8 cellular contexts compared by ENCODE assay signal in genomic region chr6:3751730-3752537, GRCh38. TPM values are rescaled to one million over a fixed set of nuclear protein-coding genes. Genes with fewer than 3 reads are reported as not detected.
DNase-seq lines count a peak whose midpoint lies in the region; ATAC-seq and TF ChIP-seq lines count a peak whose summit lies in the region.

No MANE protein-coding gene starts in this region.

- POLR2A ChIA-PET in AG04449 (lab: Yijun Ruan, JAX), result interaction anchor here (0.6 to 1.6 kb wide), 10 partner anchors 9 to 160 kb away, joined by 3 to 7 read pairs (median 4); partner anchors contain the start of gene FAM50B
- POLR2A ChIA-PET in naive thymus-derived CD4-positive, alpha-beta T cell (lab: Charles Lee), result no interaction called here

- DNase-seq in AG04449 (ENCODE audit: low read depth, low spot score) (no peak), NOMO-1 treated with DMSO at 0.1 percent for 48 hours (lab: John Stamatoyannopoulos, UW; ENCODE audit: unreplicated experiment) (peak; percentile 44), fibroblast of lung (ENCODE audit: low read depth in 2 of 2) (peak; percentile 89 to 93)
- peak; percentile 54 for DNase-seq in activated T-helper 2 cell treated with anti-CD3 and anti-CD28 coated beads, Interferon-gamma antibody, Interleukin-2, Interleukin-4, amounts not matched to agents 10 μg/mL and 5 μg/mL and 100 μg/mL, durations not matched to agents 14 hours and 24 hours and 36 hours (ENCODE audit: low spot score)
- DNase-seq in naive thymus-derived CD4-positive, alpha-beta T cell, result peak; percentile 11 to 72 (median 38)
- peak; percentile 72 for DNase-seq in stimulated activated naive CD4-positive, alpha-beta T cell treated with Interleukin-2 at 50 U/mL for 16 hours (lab: John Stamatoyannopoulos, UW)

- H3K4me1 Mint-ChIP-seq in activated T-helper 2 cell treated with anti-CD3 and anti-CD28 coated beads, Interferon-gamma antibody, Interleukin-2, Interleukin-4, amounts not matched to agents 10 μg/mL and 5 μg/mL and 100 μg/mL, durations not matched to agents 14 hours and 24 hours and 36 hours (ENCODE audit: low read depth), result peaks cover 2% of the 10 kb centered on the region
- peaks cover 0 to 6% (median 4%) of the 10 kb centered on the region in 7 donors for H3K4me1 Mint-ChIP-seq in naive thymus-derived CD4-positive, alpha-beta T cell

- H3K27me3 Mint-ChIP-seq in activated T-helper 2 cell treated with anti-CD3 and anti-CD28 coated beads, Interferon-gamma antibody, Interleukin-2, Interleukin-4, amounts not matched to agents 10 μg/mL and 5 μg/mL and 100 μg/mL, durations not matched to agents 14 hours and 24 hours and 36 hours (ENCODE audit: low read depth), result peaks cover 66% of the 10 kb centered on the region
- H3K27me3 Mint-ChIP-seq in naive thymus-derived CD4-positive, alpha-beta T cell, result peaks cover 36 to 72% (median 40%) of the 10 kb centered on the region in 5 donors

- no peak overlapping the region for H3K27ac Mint-ChIP-seq in activated T-helper 2 cell treated with anti-CD3 and anti-CD28 coated beads, Interferon-gamma antibody, Interleukin-2, Interleukin-4, amounts not matched to agents 10 μg/mL and 5 μg/mL and 100 μg/mL, durations not matched to agents 14 hours and 24 hours and 36 hours
- H3K27ac Mint-ChIP-seq in naive thymus-derived CD4-positive, alpha-beta T cell, result no peak overlapping the region

- peaks cover 44% of the 10 kb centered on the region for H3K79me2 ChIP-seq in fibroblast of lung (ENCODE audit: control insufficient read depth, insufficient read depth, low read length)

- TF ChIP-seq CTCF in AG04449 (IDR thresholded peaks at IDR 0.05; ENCODE audit: insufficient read depth, low read length, missing control alignments) (peak; percentile 53), fibroblast of lung (conservative IDR thresholded peaks at IDR 0.05 in 1 of 2, IDR thresholded peaks at IDR 0.05 in 1 of 2; ENCODE audit: low read depth in 1 of 2, low read length in 2 of 2) (peak; percentile 28 to 34)

- H3K27me3 ChIP-seq in fibroblast of lung (ENCODE audit: control insufficient read depth, insufficient read depth, low read length), result no peaks in the 10 kb centered on the region
- H3K27me3 ChIP-seq in naive thymus-derived CD4-positive, alpha-beta T cell (ENCODE audit: control insufficient read depth in 2 of 2, insufficient read depth in 2 of 2, low read length in 2 of 2), result peaks cover 7 to 9% of the 10 kb centered on the region in 2 donors

- peak overlapping the region; percentile 46 for H3K4me3 Mint-ChIP-seq in activated T-helper 2 cell treated with anti-CD3 and anti-CD28 coated beads, Interferon-gamma antibody, Interleukin-2, Interleukin-4, amounts not matched to agents 10 μg/mL and 5 μg/mL and 100 μg/mL, durations not matched to agents 14 hours and 24 hours and 36 hours (ENCODE audit: low read depth)
- H3K4me3 Mint-ChIP-seq in naive thymus-derived CD4-positive, alpha-beta T cell, result peak overlapping the region in 9 of 10 donors; percentile 35 to 82 (median 53)

- peak overlapping the region; percentile 87 for H3K4me2 ChIP-seq in fibroblast of lung (ENCODE audit: extremely low read depth, insufficient read depth, low read length)

- peak overlapping the region; percentile 47 for H2AFZ ChIP-seq in fibroblast of lung (ENCODE audit: low read length)

- CTCF ChIA-PET in AG04449 (lab: Yijun Ruan, JAX), result interaction anchor here (0.9 to 1.6 kb wide), 6 partner anchors 11 to 257 kb away, joined by 3 to 12 read pairs (median 3); partner anchors contain the start of gene FAM50B
- CTCF ChIA-PET in naive thymus-derived CD4-positive, alpha-beta T cell (lab: Charles Lee), result no interaction called here

- no peaks in the 10 kb centered on the region for H4K20me1 ChIP-seq in fibroblast of lung (ENCODE audit: control insufficient read depth, extremely low read depth, insufficient read depth, low read length)

- no peaks in the 10 kb centered on the region for H3K36me3 ChIP-seq in fibroblast of lung (ENCODE audit: control insufficient read depth, insufficient read depth, low read length)
- no peaks in the 10 kb centered on the region for H3K36me3 ChIP-seq in naive thymus-derived CD4-positive, alpha-beta T cell (ENCODE audit: control insufficient read depth in 2 of 3, insufficient read depth in 3 of 3, low read length in 3 of 3)

- peak overlapping the region; percentile 91 for H3K27ac ChIP-seq in fibroblast of lung (ENCODE audit: insufficient read depth, low read length)
- H3K27ac ChIP-seq in naive thymus-derived CD4-positive, alpha-beta T cell (ENCODE audit: low read depth, low read length), result no peak overlapping the region

- H3K9ac ChIP-seq in fibroblast of lung (ENCODE audit: insufficient read depth, low read length), result peak overlapping the region; percentile 93

- intact Hi-C loops in activated T-helper 2 cell treated with anti-CD3 and anti-CD28 coated beads, Interferon-gamma antibody, Interleukin-2, Interleukin-4, amounts not matched to agents 10 μg/mL and 5 μg/mL and 100 μg/mL, durations not matched to agents 14 hours and 24 hours and 36 hours (cut with micrococcal nuclease), result no loop called here
- intact Hi-C loops in naive thymus-derived CD4-positive, alpha-beta T cell (cut with micrococcal nuclease), result loop anchor here in 1 of 2 donors (5.0 kb wide), 1 partner anchor 385 kb away; the partner anchor contains the start of gene ECI2

- no peaks in the 10 kb centered on the region for H3K36me3 Mint-ChIP-seq in activated T-helper 2 cell treated with anti-CD3 and anti-CD28 coated beads, Interferon-gamma antibody, Interleukin-2, Interleukin-4, amounts not matched to agents 10 μg/mL and 5 μg/mL and 100 μg/mL, durations not matched to agents 14 hours and 24 hours and 36 hours (ENCODE audit: low read depth)
- H3K36me3 Mint-ChIP-seq in naive thymus-derived CD4-positive, alpha-beta T cell, result no peaks in the 10 kb centered on the region

- ATAC-seq in GM18520 (IDR thresholded peaks at IDR 0.05; ENCODE audit: unreplicated experiment), result peak; percentile 57
- ATAC-seq in HG03064 (IDR thresholded peaks at IDR 0.05; ENCODE audit: low read depth, unreplicated experiment), result peak; percentile 70
- ATAC-seq in naive thymus-derived CD4-positive, alpha-beta T cell, result peak; percentile 77

- H3K4me3 ChIP-seq in AG04449 (ENCODE audit: low read depth, low read length), result peak overlapping the region; percentile 92
- H3K4me3 ChIP-seq in fibroblast of lung (replicated peaks in 1 of 4; ENCODE audit: control extremely low read depth in 1 of 4, insufficient read depth in 1 of 4, low read depth in 3 of 4, low read length in 4 of 4), result peak overlapping the region; percentile 61 to 85 (median 72)
- H3K4me3 ChIP-seq in naive thymus-derived CD4-positive, alpha-beta T cell (ENCODE audit: low read length), result peak overlapping the region; percentile 46

- no peaks in the 10 kb centered on the region for H3K9me3 Mint-ChIP-seq in activated T-helper 2 cell treated with anti-CD3 and anti-CD28 coated beads, Interferon-gamma antibody, Interleukin-2, Interleukin-4, amounts not matched to agents 10 μg/mL and 5 μg/mL and 100 μg/mL, durations not matched to agents 14 hours and 24 hours and 36 hours
- no peaks in the 10 kb centered on the region for H3K9me3 Mint-ChIP-seq in naive thymus-derived CD4-positive, alpha-beta T cell

- H3K9me3 ChIP-seq in fibroblast of lung (ENCODE audit: control insufficient read depth, insufficient read depth, low read depth, low read length), result no peaks in the 10 kb centered on the region
- H3K9me3 ChIP-seq in naive thymus-derived CD4-positive, alpha-beta T cell (ENCODE audit: control insufficient read depth in 2 of 3, low read length in 3 of 3), result no peaks in the 10 kb centered on the region

- H3K4me1 ChIP-seq in fibroblast of lung (ENCODE audit: control insufficient read depth, extremely low read depth, insufficient read depth, low read length), result peaks cover 17% of the 10 kb centered on the region
- no peaks in the 10 kb centered on the region for H3K4me1 ChIP-seq in naive thymus-derived CD4-positive, alpha-beta T cell (ENCODE audit: control insufficient read depth in 2 of 2, insufficient read depth in 2 of 2, low read length in 2 of 2)

RNA-seq across cellular contexts. Expression of gene PXDC1, which starts 0.4 kb away (rescaled TPM):
- total RNA-seq in activated T-helper 2 cell treated with anti-CD3 and anti-CD28 coated beads, Interferon-gamma antibody, Interleukin-2, Interleukin-4, amounts not matched to agents 10 μg/mL and 5 μg/mL and 100 μg/mL, durations not matched to agents 14 hours and 24 hours and 36 hours, result 1.1 and 1.2 TPM in 2 replicates
- total RNA-seq in fibroblast of lung, result 33.1 and 52.7 TPM in 2 replicates
- 18.9 and 30.3 TPM in 2 replicates for polyA plus RNA-seq in fibroblast of lung
- 38.0 and 59.4 TPM in 2 replicates for polyA plus RNA-seq in fibroblast of lung (2012)
- 20.0 and 28.7 TPM in 2 replicates for polyA minus RNA-seq in fibroblast of lung (ENCODE audit: low replicate concordance)
- total RNA-seq in naive thymus-derived CD4-positive, alpha-beta T cell, result under 1 TPM; 0.29 to 0.68 (median 0.39) TPM
- not detected for polyA plus RNA-seq in naive thymus-derived CD4-positive, alpha-beta T cell

Comparison
In these comparisons a context has a peak if more than half of its experiments do, and no peak if none do; other contexts are left out.
1. RNA of gene PXDC1, which starts 0.4 kb away (total RNA-seq): 33.1 to 52.7 TPM in fibroblast of lung; 1.1 to 1.2 TPM in activated T-helper 2 cell treated with anti-CD3 and anti-CD28 coated beads, Interferon-gamma antibody, Interleukin-2, Interleukin-4, amounts not matched to agents 10 μg/mL and 5 μg/mL and 100 μg/mL, durations not matched to agents 14 hours and 24 hours and 36 hours and 0.29 to 0.68 TPM in naive thymus-derived CD4-positive, alpha-beta T cell; every median in the first group is over 10 times any median in the second.
2. Peak in every context shown above with its lines, with median percentiles within 50 percentile points of each other: H3K4me3 ChIP-seq and ATAC-seq.